ENCODE assay signal across 9 cellular contexts in genomic region chr21:18384771-18385170, GRCh38. TPM values are rescaled to one million over a fixed set of nuclear protein-coding genes. Genes with fewer than 3 reads are reported as not detected.
DNase-seq lines count a peak whose midpoint lies in the region; ATAC-seq and TF ChIP-seq lines count a peak whose summit lies in the region.
"Had no signal": no experiment of that assay in that cellular context is flagged by ENCODE, and none has a peak within 500 bp of the region (broad histone marks: within the 10 kb centered on the region; RNA-seq: fewer than 3 reads in every experiment).

No MANE protein-coding gene starts in this region.

- H3K36me3 Mint-ChIP-seq in naive thymus-derived CD8-positive, alpha-beta T cell: no peaks in the 10 kb centered on the region

- no peaks in the 10 kb centered on the region for H3K9me2 ChIP-seq in hepatocyte (replicated peaks; ENCODE audit: insufficient read depth)

- DNase-seq in RPMI8226 (peak; percentile 58), hepatocyte (ENCODE audit: low spot score) (peak; percentile 53), ecto neural progenitor cell (ENCODE audit: low spot score) (no peak), thyroid gland (no peak)
- no peak for DNase-seq in stimulated activated naive CD8-positive, alpha-beta T cell treated with anti-CD3 and anti-CD28 coated beads, Interleukin-15, amount 100 ng/mL, for 72 hours
- no peak for DNase-seq in naive thymus-derived CD8-positive, alpha-beta T cell

- TF ChIP-seq CTCF in C4-2B (conservative IDR thresholded peaks at IDR 0.05) (peak; percentile 78), KMS-11 (conservative IDR thresholded peaks at IDR 0.05; ENCODE audit: low read depth, low read length) (peak; percentile 80), hepatocyte (IDR thresholded peaks at IDR 0.05; ENCODE audit: poor library complexity) (peak; percentile 73), thyroid gland (IDR thresholded peaks at IDR 0.05) (peak in 1 of 6 experiments; percentile 22)

- no peaks in the 10 kb centered on the region for H3K4me1 Mint-ChIP-seq in stimulated activated naive CD8-positive, alpha-beta T cell treated with anti-CD3 and anti-CD28 coated beads, Interleukin-15, amount 100 ng/mL, for 72 hours
- peaks cover 0 to 2% (median 0%) of the 10 kb centered on the region in 4 donors for H3K4me1 Mint-ChIP-seq in naive thymus-derived CD8-positive, alpha-beta T cell

- no peak overlapping the region for H2AFZ ChIP-seq in KMS-11 (ENCODE audit: low read depth)
- H2AFZ ChIP-seq in hepatocyte: no peak overlapping the region

- POLR2A ChIA-PET in naive thymus-derived CD8-positive, alpha-beta T cell (lab: Charles Lee): no interaction called here

- no peaks in the 10 kb centered on the region for H3K79me2 ChIP-seq in KMS-11 (ENCODE audit: insufficient read depth, low read depth)
- no peaks in the 10 kb centered on the region for H3K79me2 ChIP-seq in hepatocyte

- H3K27ac Mint-ChIP-seq in stimulated activated naive CD8-positive, alpha-beta T cell treated with anti-CD3 and anti-CD28 coated beads, Interleukin-15, amount 100 ng/mL, for 72 hours: no peak overlapping the region
- H3K27ac Mint-ChIP-seq in naive thymus-derived CD8-positive, alpha-beta T cell: no peak overlapping the region

- H3K4me3 Mint-ChIP-seq in stimulated activated naive CD8-positive, alpha-beta T cell treated with anti-CD3 and anti-CD28 coated beads, Interleukin-15, amount 100 ng/mL, for 72 hours: no peak overlapping the region
- H3K4me3 Mint-ChIP-seq in naive thymus-derived CD8-positive, alpha-beta T cell: no peak overlapping the region

- H3K36me3 ChIP-seq in KMS-11 (ENCODE audit: insufficient read depth) (no peaks in the 10 kb centered on the region), hepatocyte (replicated peaks; ENCODE audit: insufficient read depth, low read depth) (no peaks in the 10 kb centered on the region), thyroid gland (no peaks in the 10 kb centered on the region)

- H3K27me3 Mint-ChIP-seq in stimulated activated naive CD8-positive, alpha-beta T cell treated with anti-CD3 and anti-CD28 coated beads, Interleukin-15, amount 100 ng/mL, for 72 hours: no peaks in the 10 kb centered on the region
- H3K27me3 Mint-ChIP-seq in naive thymus-derived CD8-positive, alpha-beta T cell: no peaks in the 10 kb centered on the region

- no peaks in the 10 kb centered on the region for H3K4me1 ChIP-seq in KMS-11 (ENCODE audit: low read depth, poor library complexity, severe bottlenecking)
- no peaks in the 10 kb centered on the region for H3K4me1 ChIP-seq in hepatocyte (ENCODE audit: insufficient read depth)
- H3K4me1 ChIP-seq in thyroid gland: no peaks in the 10 kb centered on the region

- TF ChIP-seq POLR2A in thyroid gland (IDR thresholded peaks at IDR 0.05): no peak

- H3K27ac ChIP-seq in C4-2B (no peak overlapping the region), KMS-11 (no peak overlapping the region), hepatocyte (no peak overlapping the region), thyroid gland (no peak overlapping the region)

- H4K20me1 ChIP-seq in KMS-11 (ENCODE audit: insufficient read depth) (no peaks in the 10 kb centered on the region), hepatocyte (ENCODE audit: insufficient read depth, poor library complexity, severe bottlenecking) (no peaks in the 10 kb centered on the region)

- H3K27me3 ChIP-seq in KMS-11 (ENCODE audit: insufficient read depth, low read depth) (no peaks in the 10 kb centered on the region), hepatocyte (no peaks in the 10 kb centered on the region), thyroid gland (no peaks in the 10 kb centered on the region)

- ATAC-seq in stimulated activated naive CD8-positive, alpha-beta T cell treated with anti-CD3 and anti-CD28 coated beads, Interleukin-15, amount 100 ng/mL, for 72 hours: no peak
- ATAC-seq in naive thymus-derived CD8-positive, alpha-beta T cell: no peak

- no peak overlapping the region for H3K4me3 ChIP-seq in KMS-11 (IDR thresholded peaks at IDR 0.05; ENCODE audit: insufficient read depth, low read depth, low read length)
- no peak overlapping the region for H3K4me3 ChIP-seq in hepatocyte
- no peak overlapping the region for H3K4me3 ChIP-seq in thyroid gland (replicated peaks in 1 of 3)

- H3K9ac ChIP-seq in KMS-11: no peak overlapping the region

- H3K9me3 Mint-ChIP-seq in stimulated activated naive CD8-positive, alpha-beta T cell treated with anti-CD3 and anti-CD28 coated beads, Interleukin-15, amount 100 ng/mL, for 72 hours: no peaks in the 10 kb centered on the region
- no peaks in the 10 kb centered on the region for H3K9me3 Mint-ChIP-seq in naive thymus-derived CD8-positive, alpha-beta T cell

- intact Hi-C loops in thyroid gland (cut with DNase I): no loop called here

- WGBS in hepatocyte (ENCODE audit: low lambda C conversion rate, missing lambda C conversion rate): 26% methylated on average over 1 of the region's 1 CpG
- WGBS in thyroid gland, 2 donors: 23 to 26% methylated on average over 1 of the region's 1 CpG

- H3K4me2 ChIP-seq in KMS-11 (no peak overlapping the region), hepatocyte (no peak overlapping the region)

- no peaks in the 10 kb centered on the region for H3K9me3 ChIP-seq in hepatocyte (ENCODE audit: low read depth)
- no peaks in the 10 kb centered on the region for H3K9me3 ChIP-seq in thyroid gland

RNA-seq across cellular contexts. Expression of gene TMPRSS15, which starts 18.8 kb away (rescaled TPM):
- total RNA-seq in hepatocyte (0.07 TPM in 1 of 2 replicates, not detected in the other), thyroid gland (not detected)
- not detected in 2 replicates for polyA plus RNA-seq in hepatocyte
- total RNA-seq in naive thymus-derived CD8-positive, alpha-beta T cell: not detected
- not detected for polyA plus RNA-seq in naive thymus-derived CD8-positive, alpha-beta T cell
- total RNA-seq: activated CD8-positive, alpha-beta memory T cell treated with anti-CD3 and anti-CD28 coated beads for 36 hours had no signal

Comparison
In these comparisons a context has a peak if more than half of its experiments do, and no peak if none do; other contexts are left out.
1. DNase-seq: peak in RPMI8226 (single experiment) and hepatocyte (single experiment); none in ecto neural progenitor cell (single experiment), stimulated activated naive CD8-positive, alpha-beta T cell treated with anti-CD3 and anti-CD28 coated beads, Interleukin-15, amount 100 ng/mL, for 72 hours (0 of 2), thyroid gland (0 of 2) and naive thymus-derived CD8-positive, alpha-beta T cell (0 of 10).